17 cellular contexts compared by ENCODE assay signal in the genomic region with DNA sequence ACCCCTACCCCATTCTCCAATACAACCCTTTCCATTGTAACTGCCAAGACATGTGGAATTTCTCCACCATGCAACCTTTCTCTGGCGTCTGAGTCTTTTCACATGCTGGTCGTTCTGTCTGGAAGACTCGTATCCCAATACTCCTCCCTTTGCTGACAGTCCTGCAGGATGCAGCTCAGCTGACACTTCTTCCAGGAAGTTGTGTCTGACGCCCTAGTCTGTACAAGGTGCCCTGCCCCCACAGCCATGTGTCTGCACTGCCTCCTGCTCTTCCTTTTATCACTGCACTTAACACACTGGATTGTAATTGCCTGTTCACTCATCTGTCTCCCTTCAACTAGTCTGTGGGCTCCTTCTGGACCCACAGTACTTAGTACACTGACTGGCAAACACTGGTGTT.
DNase-seq lines count a peak whose midpoint lies in the region; TF ChIP-seq lines count a peak whose summit lies in the region.
"Had no signal": no experiment of that assay in that cellular context is flagged by ENCODE, and none has a peak within 500 bp of the region (broad histone marks: within the 10 kb centered on the region; RNA-seq: fewer than 3 reads in every experiment).

No MANE protein-coding gene starts in this region.

- H4K5ac ChIP-seq in mesendoderm (ENCODE audit: low read length) = no peak overlapping the region

- H2AFZ ChIP-seq in osteoblast (ENCODE audit: low read length) = no peak overlapping the region

- no peaks in the 10 kb centered on the region for H3K27me3 Mint-ChIP-seq in endothelial cell (ENCODE audit: unreplicated experiment)

- H3K4me1 Mint-ChIP-seq in endothelial cell (ENCODE audit: unreplicated experiment) = peaks cover 21% of the 10 kb centered on the region
- H3K4me1 Mint-ChIP-seq: CD4-positive, alpha-beta memory T cell had no signal

- H2BK5ac ChIP-seq in mesendoderm (ENCODE audit: low read length) = no peak overlapping the region

- no peak overlapping the region for H3K9ac ChIP-seq in mesendoderm (ENCODE audit: low read length)

- no peaks in the 10 kb centered on the region for H3K36me3 Mint-ChIP-seq in endothelial cell (ENCODE audit: low read depth, unreplicated experiment)
- H3K36me3 Mint-ChIP-seq: CD4-positive, alpha-beta memory T cell had no signal

- H3K27me3 ChIP-seq in mesendoderm (ENCODE audit: insufficient read depth, low read length, poor library complexity) = no peaks in the 10 kb centered on the region
- no peaks in the 10 kb centered on the region for H3K27me3 ChIP-seq in osteoblast (ENCODE audit: insufficient read depth, low read length)

- H3K36me3 ChIP-seq in mesendoderm (ENCODE audit: control insufficient read depth, insufficient read depth, low read length) = no peaks in the 10 kb centered on the region
- H3K36me3 ChIP-seq in osteoblast (ENCODE audit: insufficient read depth, low read length) = no peaks in the 10 kb centered on the region

- H3K4me2 ChIP-seq in mesendoderm (ENCODE audit: low read length) (no peak overlapping the region), osteoblast (ENCODE audit: insufficient read depth, low read length) (no peak overlapping the region)

- no peaks in the 10 kb centered on the region for H3K79me1 ChIP-seq in mesendoderm (ENCODE audit: low read length)

- no peak overlapping the region for H3K4ac ChIP-seq in mesendoderm (ENCODE audit: low read depth, low read length)

- H3K4me1 ChIP-seq in mesendoderm (ENCODE audit: control insufficient read depth, low read depth, low read length) (peaks cover 7% of the 10 kb centered on the region), osteoblast (ENCODE audit: insufficient read depth, low read length) (no peaks in the 10 kb centered on the region)

- intact Hi-C loops in cardiac septum (cut with DNase I) = no loop called here

- H3K9me3 ChIP-seq in osteoblast (ENCODE audit: low read depth, low read length) = no peaks in the 10 kb centered on the region

- H3K79me2 ChIP-seq in mesendoderm (ENCODE audit: control insufficient read depth, insufficient read depth, low read length) (no peaks in the 10 kb centered on the region), osteoblast (ENCODE audit: insufficient read depth, low read length) (no peaks in the 10 kb centered on the region)

- H2AK5ac ChIP-seq in mesendoderm (ENCODE audit: low read length) = no peak overlapping the region

- H3K27ac Mint-ChIP-seq in endothelial cell (ENCODE audit: unreplicated experiment) = no peak overlapping the region
- H3K27ac Mint-ChIP-seq: CD4-positive, alpha-beta memory T cell had no signal

- no peak overlapping the region for H3K18ac ChIP-seq in mesendoderm (ENCODE audit: low read length)

- no peak overlapping the region for H2BK15ac ChIP-seq in mesendoderm (replicated peaks; ENCODE audit: low read depth)

- H3K9me3 Mint-ChIP-seq in endothelial cell (ENCODE audit: unreplicated experiment) = no peaks in the 10 kb centered on the region

- no peak overlapping the region for H3K23ac ChIP-seq in mesendoderm (ENCODE audit: low read length)

- no peak overlapping the region for H4K8ac ChIP-seq in mesendoderm (ENCODE audit: low read depth, low read length)

- TF ChIP-seq CTCF in endothelial cell (IDR thresholded peaks at IDR 0.05; ENCODE audit: unreplicated experiment) (no peak), osteoblast (IDR thresholded peaks at IDR 0.05; ENCODE audit: extremely low read depth, low read depth, low read length) (no peak)

- no peak overlapping the region for H2BK120ac ChIP-seq in mesendoderm (ENCODE audit: low read depth, low read length)

- DNase-seq in ELF-1 (ENCODE audit: low read depth, low spot score) = peak; percentile 25
- DNase-seq in NCI-H69 (lab: John Stamatoyannopoulos, UW) = peak; percentile 72
- DNase-seq in endothelial cell (ENCODE audit: low spot score) = peak; percentile 13
- DNase-seq in mesendoderm = peak; percentile 68
- DNase-seq in osteoblast (ENCODE audit: insufficient read length, low spot score, missing footprints) = no peak
- DNase-seq in mesenteric fat pad (ENCODE audit: low spot score) = no peak
- DNase-seq in cardiac septum (ENCODE audit: low spot score) = no peak
- DNase-seq: C1 segment of cervical spinal cord; CD4-positive, alpha-beta memory T cell; COR-L47; DND-41; NCI-H1092; NCI-H1417 treated with DMSO at 0.1 percent for 48 hours; NCI-H187; NCI-H446; NCI-H524 treated with DMSO at 0.1 percent for 48 hours had no signal

- no CpG with 5 or more reads among the region's 4 CpGs for WGBS in mesendoderm (ENCODE audit: extremely low coverage, insufficient coverage, low lambda C conversion rate)

- no peaks in the 10 kb centered on the region for H4K20me1 ChIP-seq in osteoblast (ENCODE audit: insufficient read depth, low read length)

- H3K27ac ChIP-seq in mesendoderm (ENCODE audit: low read depth, low read length) (no peak overlapping the region), osteoblast (ENCODE audit: low read depth, low read length) (no peak overlapping the region)
- H3K27ac ChIP-seq: HL-60 had no signal

- H3K4me3 Mint-ChIP-seq in endothelial cell (ENCODE audit: unreplicated experiment) = no peak overlapping the region
- H3K4me3 Mint-ChIP-seq: CD4-positive, alpha-beta memory T cell had no signal

- no peak overlapping the region for H3K4me3 ChIP-seq in mesendoderm (ENCODE audit: low read length)
- no peak overlapping the region for H3K4me3 ChIP-seq in osteoblast (ENCODE audit: insufficient read depth, low read length)

- H3K56ac ChIP-seq in mesendoderm (ENCODE audit: low read length) = no peak overlapping the region

Comparison
In these comparisons a context has a peak if more than half of its experiments do, and no peak if none do; other contexts are left out.
1. DNase-seq: peak in ELF-1 (single experiment), NCI-H69 (single experiment), endothelial cell (single experiment) and mesendoderm (single experiment); none in osteoblast (single experiment), mesenteric fat pad (single experiment) and cardiac septum (single experiment).